ENCODE assay signal across 7 cellular contexts in the genomic region with DNA sequence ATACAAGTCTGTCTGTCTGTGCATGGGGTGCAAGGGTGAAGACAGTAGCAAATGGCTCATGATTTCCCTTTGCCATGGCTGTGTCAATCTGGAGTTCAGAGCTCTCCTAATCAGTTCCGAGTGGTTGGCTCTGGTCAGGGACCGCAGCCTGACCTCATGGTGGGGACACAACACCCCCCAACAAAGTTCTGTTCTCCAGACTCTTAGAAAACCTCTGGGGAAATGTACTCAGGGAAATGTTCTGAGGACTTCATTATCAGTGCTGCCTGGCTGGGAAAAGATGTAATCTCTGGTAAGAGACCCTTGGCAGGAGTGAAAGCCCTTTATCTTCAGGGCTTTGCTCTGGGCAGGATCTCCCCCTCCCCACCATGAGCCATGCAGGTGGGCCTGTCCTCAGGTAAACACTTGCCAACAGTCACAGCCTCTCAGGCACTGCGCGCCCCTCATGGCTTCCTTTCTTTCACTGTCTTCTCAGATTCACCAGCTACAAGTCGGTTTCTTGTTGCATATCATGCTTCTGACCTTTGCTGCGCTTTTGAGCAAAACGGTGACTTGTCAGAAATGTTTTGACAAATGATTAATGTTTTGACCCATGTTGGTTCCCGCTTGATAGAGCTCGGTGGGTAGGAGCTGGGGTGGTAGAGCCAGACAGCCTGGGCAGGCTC.
DNase-seq lines count a peak whose midpoint lies in the region; ATAC-seq, FAIRE-seq and TF ChIP-seq lines count a peak whose summit lies in the region.

No MANE protein-coding gene starts in this region.

- H3K4me3 Mint-ChIP-seq in activated naive CD8-positive, alpha-beta T cell treated with anti-CD3 and anti-CD28 coated beads, Interleukin-2, amount 50 U/mL, for 24 hours, result peak overlapping the region; percentile 87

- peak; percentile 94 for DNase-seq in Karpas-422
- peak; percentile 58 for DNase-seq in activated naive CD8-positive, alpha-beta T cell treated with anti-CD3 and anti-CD28 coated beads, Interleukin-2, amount 50 U/mL, for 24 hours
- no peak for DNase-seq in stomach
- no peak for DNase-seq in GM20000 (ENCODE audit: low spot score)
- DNase-seq in NCI-H1092 treated with DMSO at 0.1 percent for 48 hours (lab: John Stamatoyannopoulos, UW), result no peak
- no peak for DNase-seq in urothelium cell line (ENCODE audit: low spot score)

- H3K79me2 ChIP-seq in Karpas-422 (ENCODE audit: low read length), result peaks cover 86% of the 10 kb centered on the region

- no peak overlapping the region for H2AFZ ChIP-seq in Karpas-422 (ENCODE audit: low read length)

- H3K9me3 ChIP-seq in Karpas-422 (ENCODE audit: low read length) (no peaks in the 10 kb centered on the region), stomach (peaks cover 0 to 4% (median 0%) of the 10 kb centered on the region in 4 donors)

- H3K36me3 ChIP-seq in Karpas-422 (ENCODE audit: insufficient read depth, low read length) (peaks cover 46% of the 10 kb centered on the region), stomach (no peaks in the 10 kb centered on the region)

- peak overlapping the region; percentile 65 for H3K4me3 ChIP-seq in Karpas-422 (ENCODE audit: low read length)
- no peak overlapping the region for H3K4me3 ChIP-seq in stomach

- H3K4me2 ChIP-seq in Karpas-422 (ENCODE audit: low read depth, low read length, poor library complexity, severe bottlenecking), result peak overlapping the region; percentile 89

- peak overlapping the region; percentile 98 for H3K27ac ChIP-seq in Karpas-422 (ENCODE audit: low read length)
- peak overlapping the region in 3 of 5 donors; percentile 4 to 60 (median 24) for H3K27ac ChIP-seq in stomach

- H3K27me3 ChIP-seq in Karpas-422 (ENCODE audit: low read length), result no peaks in the 10 kb centered on the region
- H3K27me3 ChIP-seq in stomach, result no peaks in the 10 kb centered on the region

- 35 to 58% (median 52%) methylated on average over 9 of the region's 9 CpGs for WGBS in stomach, 5 donors

- TF ChIP-seq POLR2A in stomach (IDR thresholded peaks at IDR 0.05), result no peak

- H3K9ac ChIP-seq in Karpas-422 (ENCODE audit: low read length), result peak overlapping the region; percentile 74

- H3K4me1 ChIP-seq in Karpas-422 (ENCODE audit: low read length) (peaks cover 86% of the 10 kb centered on the region), stomach (peaks cover 0 to 25% (median 8%) of the 10 kb centered on the region in 4 donors)

- H3K9me3 Mint-ChIP-seq in activated naive CD8-positive, alpha-beta T cell treated with anti-CD3 and anti-CD28 coated beads, Interleukin-2, amount 50 U/mL, for 24 hours, result no peaks in the 10 kb centered on the region

- peak overlapping the region; percentile 98 for H3K27ac Mint-ChIP-seq in activated naive CD8-positive, alpha-beta T cell treated with anti-CD3 and anti-CD28 coated beads, Interleukin-2, amount 50 U/mL, for 24 hours

- H3K36me3 Mint-ChIP-seq in activated naive CD8-positive, alpha-beta T cell treated with anti-CD3 and anti-CD28 coated beads, Interleukin-2, amount 50 U/mL, for 24 hours (ENCODE audit: low read depth), result peaks cover 41% of the 10 kb centered on the region

- ATAC-seq in GM21447 (IDR thresholded peaks at IDR 0.05; ENCODE audit: unreplicated experiment), result peak; percentile 9
- peak; percentile 50 for ATAC-seq in activated naive CD8-positive, alpha-beta T cell treated with anti-CD3 and anti-CD28 coated beads, Interleukin-2, amount 50 U/mL, for 24 hours

- no peaks in the 10 kb centered on the region for H3K27me3 Mint-ChIP-seq in activated naive CD8-positive, alpha-beta T cell treated with anti-CD3 and anti-CD28 coated beads, Interleukin-2, amount 50 U/mL, for 24 hours

- H4K20me1 ChIP-seq in Karpas-422 (ENCODE audit: insufficient read depth, low read depth, low read length), result peaks cover 41% of the 10 kb centered on the region

- no peak for TF ChIP-seq EP300 in stomach (IDR thresholded peaks at IDR 0.05)

- no peak for TF ChIP-seq CTCF in stomach (IDR thresholded peaks at IDR 0.05)
- no peak for TF ChIP-seq CTCF in GM20000 (IDR thresholded peaks at IDR 0.05; ENCODE audit: extremely low read depth, missing control alignments)

- intact Hi-C loops in stomach (cut with DNase I; ENCODE audit: low total_unique reads), result no loop called here

- no peaks in the 10 kb centered on the region for H3K9me2 ChIP-seq in Karpas-422 (replicated peaks; ENCODE audit: insufficient read depth, low read length)

- no peak for FAIRE-seq in urothelium cell line (lab: Jason Lieb, UNC)

- peaks cover 79% of the 10 kb centered on the region for H3K4me1 Mint-ChIP-seq in activated naive CD8-positive, alpha-beta T cell treated with anti-CD3 and anti-CD28 coated beads, Interleukin-2, amount 50 U/mL, for 24 hours

Comparison
In these comparisons a context has a peak if more than half of its experiments do, and no peak if none do; other contexts are left out.
1. DNase-seq: peak in Karpas-422 (single experiment) and activated naive CD8-positive, alpha-beta T cell treated with anti-CD3 and anti-CD28 coated beads, Interleukin-2, amount 50 U/mL, for 24 hours (single experiment); none in stomach (single experiment), GM20000 (single experiment), NCI-H1092 treated with DMSO at 0.1 percent for 48 hours (single experiment) and urothelium cell line (single experiment).